In the genomic region with DNA sequence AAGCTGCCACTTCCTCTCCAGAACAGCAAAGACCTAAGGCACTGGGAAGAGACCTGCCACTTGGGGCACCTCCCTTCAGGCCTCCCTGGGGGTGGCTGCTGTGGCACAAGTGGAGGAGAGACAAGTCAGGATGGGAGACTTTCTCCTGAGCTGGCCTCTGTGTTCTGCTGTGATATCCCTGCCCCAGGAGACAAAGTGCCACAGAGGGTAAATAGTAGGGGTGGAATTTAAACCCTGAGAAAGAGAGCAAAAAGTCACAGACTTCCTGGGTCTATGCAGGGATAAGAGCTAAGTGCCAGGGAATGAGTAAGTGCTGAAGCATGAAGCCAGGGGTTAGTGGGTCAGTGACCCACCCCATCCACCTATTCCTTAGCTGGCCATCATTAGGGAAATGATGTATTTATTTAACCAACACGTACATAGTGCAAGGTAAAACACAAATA, we compare ENCODE assay signal across 13 cellular contexts.
DNase-seq lines count a peak whose midpoint lies in the region; ATAC-seq and TF ChIP-seq lines count a peak whose summit lies in the region.
"Had no signal": no experiment of that assay in that cellular context is flagged by ENCODE, and none has a peak within 500 bp of the region (broad histone marks: within the 10 kb centered on the region; RNA-seq: fewer than 3 reads in every experiment).

No MANE protein-coding gene starts in this region.

- TF ChIP-seq CTCF in Loucy (conservative IDR thresholded peaks at IDR 0.05; ENCODE audit: low read length) = no peak
- TF ChIP-seq CTCF in breast epithelium (IDR thresholded peaks at IDR 0.05) = no peak
- TF ChIP-seq CTCF in glutamatergic neuron (IDR thresholded peaks at IDR 0.05; ENCODE audit: partially characterized antibody, unreplicated experiment) = no peak

- CTCF ChIA-PET in activated CD4-positive, alpha-beta T cell treated with anti-CD3 and anti-CD28 coated beads, Interleukin-2, amount 10 ng/mL, durations not matched to agents 7 days and 5 days (lab: Charles Lee) = interaction anchor here (1.0 to 1.7 kb wide), 6 partner anchors 10 to 97 kb away, joined by 3 to 4 read pairs (median 4); no protein-coding TSS in a partner anchor

- no peaks in the 10 kb centered on the region for H4K20me1 ChIP-seq in BLaER1
- no peaks in the 10 kb centered on the region for H4K20me1 ChIP-seq in Loucy (ENCODE audit: insufficient read depth, low read length, poor library complexity, severe bottlenecking)

- no peaks in the 10 kb centered on the region for H3K79me2 ChIP-seq in Loucy (ENCODE audit: insufficient read depth, low read length)

- peaks cover 4% of the 10 kb centered on the region for H3K27me3 Mint-ChIP-seq in glutamatergic neuron (ENCODE audit: unreplicated experiment)
- H3K27me3 Mint-ChIP-seq in activated CD4-positive, alpha-beta T cell treated with anti-CD3 and anti-CD28 coated beads, Interleukin-2, amount 10 ng/mL, durations not matched to agents 7 days and 5 days = no peaks in the 10 kb centered on the region

- H2AFZ ChIP-seq in Loucy (ENCODE audit: low read length) = no peak overlapping the region

- no peak overlapping the region for H3K9ac ChIP-seq in BLaER1
- peak overlapping the region; percentile 13 for H3K9ac ChIP-seq in Loucy (ENCODE audit: low read depth, low read length, poor library complexity, severe bottlenecking)

- no peak for ATAC-seq in GM19324 (IDR thresholded peaks at IDR 0.05; ENCODE audit: low FRiP score, unreplicated experiment)

- peaks cover 24% of the 10 kb centered on the region for H3K4me1 ChIP-seq in BLaER1
- H3K4me1 ChIP-seq in Loucy (ENCODE audit: insufficient read depth, low read length, poor library complexity, severe bottlenecking) = peaks cover 28% of the 10 kb centered on the region
- peaks cover 15 to 36% of the 10 kb centered on the region in 2 donors for H3K4me1 ChIP-seq in breast epithelium
- peaks cover 42% of the 10 kb centered on the region for H3K4me1 ChIP-seq in mesodermal cell (ENCODE audit: control insufficient read depth, insufficient read depth, low read length, poor library complexity, severe bottlenecking)

- H3K27ac ChIP-seq in BLaER1 (no peak overlapping the region), breast epithelium (peak overlapping the region; percentile 79 to 80), mesodermal cell (ENCODE audit: low read depth, low read length, severe bottlenecking) (peak overlapping the region; percentile 95)
- H3K27ac ChIP-seq: spleen, thoracic aorta had no signal

- no CpG with 5 or more reads among the region's 1 CpG for WGBS in mesodermal cell (ENCODE audit: insufficient coverage in 2 of 2), 2 experiments

- no peak for TF ChIP-seq POLR2A in breast epithelium (IDR thresholded peaks at IDR 0.05)

- H3K4me3 ChIP-seq in BLaER1 (no peak overlapping the region), Loucy (ENCODE audit: low read length, poor library complexity, severe bottlenecking) (no peak overlapping the region), breast epithelium (no peak overlapping the region), mesodermal cell (ENCODE audit: extremely low read depth, insufficient read depth, low read length, poor library complexity, severe bottlenecking) (no peak overlapping the region)
- H3K4me3 ChIP-seq: spleen, thoracic aorta had no signal

- no peaks in the 10 kb centered on the region for H3K9me3 ChIP-seq in BLaER1
- no peaks in the 10 kb centered on the region for H3K9me3 ChIP-seq in Loucy (ENCODE audit: insufficient read depth, low read depth, low read length)
- H3K9me3 ChIP-seq in breast epithelium = no peaks in the 10 kb centered on the region
- H3K9me3 ChIP-seq in mesodermal cell (ENCODE audit: control insufficient read depth, low read length) = no peaks in the 10 kb centered on the region
- H3K9me3 ChIP-seq: spleen, thoracic aorta had no signal

- H3K4me2 ChIP-seq in BLaER1 (peak overlapping the region; percentile 35; the same call in 1 of the 2 replicates), Loucy (ENCODE audit: low read depth, low read length, poor library complexity, severe bottlenecking) (peak overlapping the region; percentile 13)

- DNase-seq in breast epithelium (ENCODE audit: low spot score in 2 of 2) = no peak
- no peak for DNase-seq in NCI-H2081 treated with DMSO at 0.1 percent for 48 hours (lab: John Stamatoyannopoulos, UW)
- no peak for DNase-seq in glutamatergic neuron
- no peak for DNase-seq in activated CD4-positive, alpha-beta T cell treated with anti-CD3 and anti-CD28 coated beads, Interleukin-2, amount 10 ng/mL, durations not matched to agents 7 days and 5 days
- DNase-seq: activated CD4-positive, CD25-positive, alpha-beta regulatory T cell; anterior cingulate cortex; NCI-H2171 treated with DMSO at 0.1 percent for 48 hours had no signal

- H3K4me3 Mint-ChIP-seq in glutamatergic neuron (ENCODE audit: unreplicated experiment) = no peak overlapping the region
- H3K4me3 Mint-ChIP-seq in activated CD4-positive, alpha-beta T cell treated with anti-CD3 and anti-CD28 coated beads, Interleukin-2, amount 10 ng/mL, durations not matched to agents 7 days and 5 days = no peak overlapping the region

- no peaks in the 10 kb centered on the region for H3K36me3 Mint-ChIP-seq in glutamatergic neuron (ENCODE audit: unreplicated experiment)
- H3K36me3 Mint-ChIP-seq in activated CD4-positive, alpha-beta T cell treated with anti-CD3 and anti-CD28 coated beads, Interleukin-2, amount 10 ng/mL, durations not matched to agents 7 days and 5 days (ENCODE audit: low read depth) = no peaks in the 10 kb centered on the region

- no peaks in the 10 kb centered on the region for H3F3A ChIP-seq in Loucy (ENCODE audit: low read depth)

- peaks cover 5% of the 10 kb centered on the region for H3K9me3 Mint-ChIP-seq in glutamatergic neuron (ENCODE audit: unreplicated experiment)
- H3K9me3 Mint-ChIP-seq in activated CD4-positive, alpha-beta T cell treated with anti-CD3 and anti-CD28 coated beads, Interleukin-2, amount 10 ng/mL, durations not matched to agents 7 days and 5 days = no peaks in the 10 kb centered on the region

- H3K36me3 ChIP-seq in BLaER1 = no peaks in the 10 kb centered on the region
- H3K36me3 ChIP-seq in Loucy (ENCODE audit: insufficient read depth, low read length) = no peaks in the 10 kb centered on the region
- no peaks in the 10 kb centered on the region for H3K36me3 ChIP-seq in breast epithelium
- no peaks in the 10 kb centered on the region for H3K36me3 ChIP-seq in mesodermal cell (ENCODE audit: control insufficient read depth, insufficient read depth, low read length)
- H3K36me3 ChIP-seq: spleen, thoracic aorta had no signal

- no peaks in the 10 kb centered on the region for H3K27me3 ChIP-seq in BLaER1
- H3K27me3 ChIP-seq in Loucy (ENCODE audit: insufficient read depth, low read length, poor library complexity, severe bottlenecking) = no peaks in the 10 kb centered on the region
- H3K27me3 ChIP-seq in breast epithelium = no peaks in the 10 kb centered on the region

- no peaks in the 10 kb centered on the region for H3K4me1 Mint-ChIP-seq in glutamatergic neuron (ENCODE audit: low read depth, unreplicated experiment)
- peaks cover 8% of the 10 kb centered on the region for H3K4me1 Mint-ChIP-seq in activated CD4-positive, alpha-beta T cell treated with anti-CD3 and anti-CD28 coated beads, Interleukin-2, amount 10 ng/mL, durations not matched to agents 7 days and 5 days

- POLR2A ChIA-PET in activated CD4-positive, alpha-beta T cell treated with anti-CD3 and anti-CD28 coated beads, Interleukin-2, amount 10 ng/mL, durations not matched to agents 7 days and 5 days (lab: Charles Lee) = no interaction called here

- H3K27ac Mint-ChIP-seq in glutamatergic neuron (ENCODE audit: unreplicated experiment) = no peak overlapping the region
- no peak overlapping the region for H3K27ac Mint-ChIP-seq in activated CD4-positive, alpha-beta T cell treated with anti-CD3 and anti-CD28 coated beads, Interleukin-2, amount 10 ng/mL, durations not matched to agents 7 days and 5 days

- intact Hi-C loops in breast epithelium (cut with DNase I; ENCODE audit: low total_unique reads) = no loop called here

- H3K9me2 ChIP-seq in Loucy (replicated peaks; ENCODE audit: low read depth, low read length) = no peaks in the 10 kb centered on the region
